In the genomic region with DNA sequence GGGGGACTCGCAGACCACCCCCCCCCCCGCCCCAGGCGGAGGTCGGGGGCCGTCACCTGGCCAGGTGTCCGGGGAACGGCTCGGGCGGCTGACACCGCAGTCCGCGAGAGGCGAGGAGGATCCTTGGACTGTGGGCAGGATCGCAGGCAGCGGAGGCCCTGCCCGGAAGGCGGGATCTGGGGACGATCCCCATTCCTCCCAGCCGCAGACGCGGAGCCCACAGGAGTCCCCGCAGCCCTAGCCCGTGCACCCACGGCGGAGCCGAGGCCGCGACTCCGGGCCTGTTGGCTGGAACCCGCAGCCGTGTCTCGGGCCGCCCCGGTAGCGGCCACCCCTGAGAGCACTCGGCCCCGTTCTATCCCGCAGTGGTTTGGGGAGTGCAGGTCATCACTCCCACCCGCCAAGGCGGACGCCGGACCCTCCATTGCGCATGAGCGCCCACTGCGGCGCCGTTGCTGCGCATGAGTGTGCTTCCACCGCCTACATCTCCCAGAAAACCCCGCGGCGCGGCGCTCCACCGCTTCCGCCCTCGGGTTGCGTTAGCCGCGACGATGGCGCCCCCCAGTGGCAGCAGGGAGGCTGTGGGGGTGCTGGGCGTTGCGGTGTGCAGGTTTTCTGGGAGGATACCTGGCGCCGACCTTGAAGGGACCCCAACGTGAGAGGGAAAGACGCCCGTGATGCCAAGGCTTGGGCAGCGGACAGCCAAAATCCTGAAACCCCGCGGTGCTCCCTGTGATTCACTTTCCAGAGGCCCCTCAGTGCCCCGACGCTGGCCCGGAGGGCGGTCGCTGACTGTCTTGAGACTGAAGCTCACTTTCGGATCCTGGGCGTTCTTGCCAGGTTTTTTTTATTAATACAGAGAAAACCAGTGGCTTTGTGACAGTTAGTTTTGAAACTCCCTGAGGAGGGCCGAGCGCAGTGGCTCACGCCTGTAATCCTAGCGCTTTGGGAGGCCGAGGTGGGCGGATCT, we compare ENCODE assay signal across 8 cellular contexts. TPM values are rescaled to one million over a fixed set of nuclear protein-coding genes. Genes with fewer than 3 reads are reported as not detected.
DNase-seq lines count a peak whose midpoint lies in the region; ATAC-seq and TF ChIP-seq lines count a peak whose summit lies in the region.

No MANE protein-coding gene starts in this region.

- H3K9ac ChIP-seq in endodermal cell (ENCODE audit: extremely low read depth, low read length, poor library complexity, severe bottlenecking) (peak overlapping the region; percentile 78), mesendoderm (ENCODE audit: low read length) (peak overlapping the region; percentile 86)

- H3K79me2 ChIP-seq in mesendoderm (ENCODE audit: control insufficient read depth, insufficient read depth, low read length) = no peaks in the 10 kb centered on the region

- H3K18ac ChIP-seq in mesendoderm (ENCODE audit: low read length) = peak overlapping the region; percentile 95

- no peak overlapping the region for H4K5ac ChIP-seq in mesendoderm (ENCODE audit: low read length)

- H3K36me3 ChIP-seq in endodermal cell (ENCODE audit: control insufficient read depth, insufficient read depth, low read length) = no peaks in the 10 kb centered on the region
- no peaks in the 10 kb centered on the region for H3K36me3 ChIP-seq in mesendoderm (ENCODE audit: control insufficient read depth, insufficient read depth, low read length)

- ATAC-seq in HG03378 (IDR thresholded peaks at IDR 0.05; ENCODE audit: unreplicated experiment) = peak; percentile 52

- peak; percentile 98 for TF ChIP-seq CTCF in endodermal cell (conservative IDR thresholded peaks at IDR 0.05)

- peaks cover 15% of the 10 kb centered on the region for H3K9me3 ChIP-seq in endodermal cell (ENCODE audit: control insufficient read depth, low read length)

- H2BK15ac ChIP-seq in mesendoderm (replicated peaks; ENCODE audit: low read depth) = no peak overlapping the region

- H3K27me3 ChIP-seq in endodermal cell (ENCODE audit: control insufficient read depth, insufficient read depth, low read length, poor library complexity, severe bottlenecking) (no peaks in the 10 kb centered on the region), mesendoderm (ENCODE audit: insufficient read depth, low read length, poor library complexity) (no peaks in the 10 kb centered on the region)

- H3K4me2 ChIP-seq in mesendoderm (ENCODE audit: low read length) = peak overlapping the region; percentile 60

- H4K8ac ChIP-seq in mesendoderm (ENCODE audit: low read depth, low read length) = peak overlapping the region; percentile 7

- DNase-seq in AG20443 (ENCODE audit: low spot score) (peak; percentile 98), NCI-H748 treated with DMSO at 0.1 percent for 48 hours (lab: John Stamatoyannopoulos, UW) (peak; percentile 95), endodermal cell (peak; percentile 99), mesendoderm (peak; percentile 97)
- peak; percentile 90 for DNase-seq in activated CD8-positive, alpha-beta memory T cell treated with anti-CD3 and anti-CD28 coated beads, Interleukin-2, amount 50 U/mL, for 24 hours (ENCODE audit: extremely low read depth)
- peak; percentile 96 for DNase-seq in stimulated activated CD8-positive, alpha-beta memory T cell treated with anti-CD3 and anti-CD28 coated beads, Interleukin-12 subunit alpha, Interleukin-12 subunit beta, amount 100 ng/mL, for 24 hours (ENCODE audit: extremely low read depth)

- peaks cover 35% of the 10 kb centered on the region for H3K9me3 Mint-ChIP-seq in endodermal cell

- H3K27ac ChIP-seq in endodermal cell (ENCODE audit: low read depth, low read length) (peak overlapping the region; percentile 2), mesendoderm (ENCODE audit: low read depth, low read length) (peak overlapping the region; percentile 79)

- H3K56ac ChIP-seq in mesendoderm (ENCODE audit: low read length) = peak overlapping the region; percentile 95

- H2BK120ac ChIP-seq in mesendoderm (ENCODE audit: low read depth, low read length) = no peak overlapping the region

- no peak overlapping the region for H3K23ac ChIP-seq in mesendoderm (ENCODE audit: low read length)

- peaks cover 19% of the 10 kb centered on the region for H3K27me3 Mint-ChIP-seq in endodermal cell (ENCODE audit: insufficient read depth)

- WGBS in endodermal cell (ENCODE audit: insufficient coverage in 1 of 2, insufficient read length in 1 of 2), 2 experiments = 8 to 33% methylated on average over 23 to 85 of the region's 85 CpGs
- WGBS in mesendoderm (ENCODE audit: extremely low coverage, insufficient coverage, low lambda C conversion rate) = no CpG with 5 or more reads among the region's 85 CpGs

- H3K4me1 Mint-ChIP-seq in endodermal cell = peaks cover 2% of the 10 kb centered on the region

- H2AK5ac ChIP-seq in mesendoderm (ENCODE audit: low read length) = no peak overlapping the region

- peak overlapping the region; percentile 95 for H3K27ac Mint-ChIP-seq in endodermal cell

- in situ Hi-C loops in GM18951 (cut with MboI; ENCODE audit: low sequenced_read_pairs, unreplicated experiment) = no loop called here

- H2BK5ac ChIP-seq in mesendoderm (ENCODE audit: low read length) = no peak overlapping the region

- H3K4me3 Mint-ChIP-seq in endodermal cell = peak overlapping the region; percentile 80

- peaks cover 2% of the 10 kb centered on the region for H3K36me3 Mint-ChIP-seq in endodermal cell (ENCODE audit: low read depth)

- H3K4me1 ChIP-seq in endodermal cell (ENCODE audit: control insufficient read depth, insufficient read depth, low read length) (no peaks in the 10 kb centered on the region), mesendoderm (ENCODE audit: control insufficient read depth, low read depth, low read length) (no peaks in the 10 kb centered on the region)

- H3K4me3 ChIP-seq in endodermal cell (ENCODE audit: low read length) (peak overlapping the region; percentile 92), mesendoderm (ENCODE audit: low read length) (peak overlapping the region; percentile 82)

- H3K79me1 ChIP-seq in mesendoderm (ENCODE audit: low read length) = no peaks in the 10 kb centered on the region

- peak; percentile 61 for TF ChIP-seq POLR2A in GM18951 (IDR thresholded peaks at IDR 0.05; ENCODE audit: extremely low read depth, insufficient read depth, insufficient read length)

- H3K4ac ChIP-seq in mesendoderm (ENCODE audit: low read depth, low read length) = peak overlapping the region; percentile 58

RNA-seq across cellular contexts. Expression of a gene that starts 4.4 kb away (rescaled TPM):
- 10 to 100 TPM; 16.7 to 24.7 TPM for total RNA-seq in endodermal cell
- 11.6 TPM for polyA plus RNA-seq in endodermal cell (2013, experiment 1 of 2)
- polyA plus RNA-seq in endodermal cell (2013, experiment 2 of 2) = 11.4 TPM
- 6.1 TPM for polyA plus RNA-seq in mesendoderm (2013, experiment 1 of 2)
- 6.0 TPM for polyA plus RNA-seq in mesendoderm (2013, experiment 2 of 2)

RNA-seq across cellular contexts. Expression of a gene that starts 27.9 kb away (rescaled TPM):
- total RNA-seq in endodermal cell = 10 to 100 TPM; 23.2 to 24.9 TPM
- 23.4 TPM for polyA plus RNA-seq in endodermal cell (2013, experiment 1 of 2)
- 23.2 TPM for polyA plus RNA-seq in endodermal cell (2013, experiment 2 of 2)
- 15.9 TPM for polyA plus RNA-seq in mesendoderm (2013, experiment 1 of 2)
- 15.1 TPM for polyA plus RNA-seq in mesendoderm (2013, experiment 2 of 2)

RNA-seq across cellular contexts. Expression of a gene that starts 56.9 kb away (rescaled TPM):
- 100 to 1,000 TPM in 1 of 2 donors, 10 to 100 TPM in 1; 68.2 to 112 TPM for total RNA-seq in endodermal cell
- polyA plus RNA-seq in endodermal cell (2013, experiment 1 of 2) = 94.4 TPM
- polyA plus RNA-seq in endodermal cell (2013, experiment 2 of 2) = 74.3 TPM
- 16.2 TPM for polyA plus RNA-seq in mesendoderm (2013, experiment 1 of 2)
- polyA plus RNA-seq in mesendoderm (2013, experiment 2 of 2) = 17.3 TPM

Comparison
In these comparisons a context has a peak if more than half of its experiments do, and no peak if none do; other contexts are left out.
1. Peak in every context shown above with its lines: DNase-seq, ATAC-seq, H3K4me3 ChIP-seq and H3K27ac ChIP-seq.